In the genomic region with DNA sequence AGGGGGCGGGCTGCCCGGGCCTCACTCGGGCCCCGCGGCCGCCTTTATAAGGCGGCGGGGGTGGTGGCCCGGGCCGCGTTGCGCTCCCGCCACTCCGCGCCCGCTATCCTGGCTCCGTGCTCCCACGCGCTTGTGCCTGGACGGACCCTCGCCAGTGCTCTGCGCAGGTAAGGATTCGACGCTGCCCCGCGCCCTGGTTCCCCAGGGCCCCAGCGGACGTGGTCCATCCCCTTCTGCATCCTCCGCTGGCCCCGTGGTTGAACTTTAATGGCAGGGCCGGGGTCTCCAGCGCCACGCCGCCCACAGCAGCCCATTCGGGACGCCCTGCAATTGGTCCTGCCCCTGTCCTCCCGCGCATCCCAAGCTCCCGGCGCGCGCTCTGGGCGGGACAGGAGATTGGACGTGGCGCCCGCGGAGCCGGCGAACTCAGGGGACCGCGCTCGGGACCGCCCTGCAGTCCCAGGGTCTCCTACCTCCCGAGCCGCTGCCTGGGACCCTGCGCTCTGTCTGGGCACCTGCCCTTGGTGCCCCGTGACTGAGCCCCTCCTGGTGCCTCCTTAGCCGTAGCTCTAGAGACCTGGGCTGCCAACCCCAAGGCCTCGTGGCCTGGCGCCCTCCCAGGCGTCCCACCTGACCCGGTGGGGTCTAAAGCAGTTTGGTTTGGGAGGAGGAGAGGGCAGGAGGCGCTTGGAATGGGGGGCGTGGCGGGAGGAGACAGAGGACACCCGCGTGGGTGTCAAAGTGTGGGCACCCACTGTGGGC, we compare ENCODE assay signal across 8 cellular contexts. TPM values are rescaled to one million over a fixed set of nuclear protein-coding genes. Genes with fewer than 3 reads are reported as not detected.
DNase-seq lines count a peak whose midpoint lies in the region; ATAC-seq, FAIRE-seq and TF ChIP-seq lines count a peak whose summit lies in the region.

A gene (plus strand): TSS at position 73 of the 762 bp plus-strand sequence. CDS start 44,659 bp downstream, outside the sequence.

- peak within 1 kb of the TSS in 1 of 2 experiments; percentile 41; a peak in 1 of 4 replicates for H4K8ac ChIP-seq in IMR-90 (ENCODE audit: low read depth in 2 of 2, low read length in 2 of 2)

- no peak for TF ChIP-seq CTCF in IMR-90 (conservative IDR thresholded peaks at IDR 0.05; ENCODE audit: low read depth, low read length)
- no peak for TF ChIP-seq CTCF in astrocyte of the cerebellum (IDR thresholded peaks at IDR 0.05; ENCODE audit: low read depth, low read length, missing control alignments)

- CTCF ChIA-PET in IMR-90 (lab: Yijun Ruan, JAX) = interaction anchor here (1.7 kb wide), 1 partner anchor 140 kb away, joined by 5 read pairs; no protein-coding TSS in a partner anchor

- peak within 1 kb of the TSS; percentile 58 for H2AK5ac ChIP-seq in IMR-90 (ENCODE audit: low read depth, low read length)

- H4K5ac ChIP-seq in IMR-90 (ENCODE audit: low read depth, low read length) = 0 out of 2 replicates have a peak within 1 kb of the TSS, but pooled peaks have one; percentile 5

- no peak within 1 kb of the TSS for H3K27ac ChIP-seq in IMR-90 (ENCODE audit: insufficient read depth, low read length)
- H3K27ac ChIP-seq in skin epidermis = no peak within 1 kb of the TSS

- DNase-seq in IMR-90 (no peak), astrocyte of the cerebellum (ENCODE audit: low read depth) (no peak), islet precursor cell (peak; percentile 64), GM19240 (ENCODE audit: insufficient read length, low spot score) (no peak), NAMALWA (ENCODE audit: low spot score) (no peak), HTR-8/SVneo (ENCODE audit: insufficient read length, low spot score) (no peak)

- peak within 1 kb of the TSS; percentile 69 for H3K4me2 ChIP-seq in IMR-90 (ENCODE audit: low read depth, low read length)

- peak within 1 kb of the TSS; percentile 83 for H2BK120ac ChIP-seq in IMR-90 (ENCODE audit: low read depth, low read length)

- no peak for ATAC-seq in IMR-90 (ENCODE audit: low read depth)
- no peak for ATAC-seq in GM21367 (IDR thresholded peaks at IDR 0.05; ENCODE audit: unreplicated experiment)

- FAIRE-seq in HTR-8/SVneo (lab: Jason Lieb, UNC) = no peak

- no peaks in the 10 kb centered on the region for H3K36me3 ChIP-seq in IMR-90 (ENCODE audit: control insufficient read depth, insufficient read depth, low read length)

- peak within 1 kb of the TSS; percentile 40 for H3K4me3 ChIP-seq in IMR-90 (ENCODE audit: insufficient read depth, low read depth, low read length)
- H3K4me3 ChIP-seq in astrocyte of the cerebellum (ENCODE audit: low read depth, low read length) = peak within 1 kb of the TSS; percentile 35
- peak within 1 kb of the TSS in 6 of 7 experiments; percentile 12 to 21 (median 18) for H3K4me3 ChIP-seq in skin epidermis

- peaks cover 12% of the 10 kb centered on the region for H3K4me1 ChIP-seq in IMR-90 (ENCODE audit: control insufficient read depth, insufficient read depth, low read length)

- POLR2A ChIA-PET in IMR-90 (lab: Charles Lee; ENCODE audit: unreplicated experiment) = no interaction called here

- H3K9ac ChIP-seq in IMR-90 (ENCODE audit: low read depth, low read length) = peak within 1 kb of the TSS; percentile 32

- peak within 1 kb of the TSS; percentile 64 for H4K91ac ChIP-seq in IMR-90 (ENCODE audit: insufficient read depth, low read depth, low read length)

- no peaks in the 10 kb centered on the region for H3K9me3 ChIP-seq in IMR-90 (ENCODE audit: control insufficient read depth, insufficient read depth, low read length)

- H3K79me1 ChIP-seq in IMR-90 (ENCODE audit: low read depth in 1 of 2, low read length in 2 of 2) = no peaks in the 10 kb centered on the region

- no peak for TF ChIP-seq RAD21 in IMR-90 (IDR thresholded peaks at IDR 0.05; ENCODE audit: low read length)

- H2BK15ac ChIP-seq in IMR-90 (ENCODE audit: low read depth, low read length) = peak within 1 kb of the TSS; percentile 38; the same call in 1 of the 3 replicates

- H3K9me1 ChIP-seq in IMR-90 (ENCODE audit: insufficient read depth, low read length) = peaks cover 11% of the 10 kb centered on the region

- peak within 1 kb of the TSS; percentile 72 for H3K23ac ChIP-seq in IMR-90 (ENCODE audit: low read depth, low read length)

- H2AFZ ChIP-seq in IMR-90 (replicated peaks; ENCODE audit: low read length, poor library complexity) = peak within 1 kb of the TSS; percentile 94

- H2BK20ac ChIP-seq in IMR-90 (ENCODE audit: low read depth, low read length) = peak within 1 kb of the TSS; percentile 65

- no peak within 1 kb of the TSS for H3K56ac ChIP-seq in IMR-90 (ENCODE audit: extremely low read depth, insufficient read depth, low read length)

- peaks cover 15% of the 10 kb centered on the region for H3K27me3 ChIP-seq in IMR-90 (ENCODE audit: control insufficient read depth, insufficient read depth, low read length)

- intact Hi-C loops in IMR-90 (cut with micrococcal nuclease) = loop anchor here (2.0 to 5.0 kb wide), 3 partner anchors 85 to 148 kb away; no protein-coding TSS in a partner anchor

- WGBS in IMR-90 (ENCODE audit: extremely low coverage in 2 of 2, insufficient read length in 1 of 2), 2 experiments = 5% methylated on average over 30 of the region's 67 CpGs; no CpG with 5 or more reads in 1 of the 2 experiments

- in situ Hi-C loops in IMR-90 (cut with MboI; ENCODE audit: low sequenced_read_pairs) = loop anchor here (5.0 kb wide), 1 partner anchor 83 kb away; no protein-coding TSS in a partner anchor
- in situ Hi-C loops in astrocyte of the cerebellum (cut with HindIII; ENCODE audit: low sequenced_read_pairs) = no loop called here

- 0 out of 2 replicates have a peak within 1 kb of the TSS, but pooled peaks have one; percentile 33 for H3K14ac ChIP-seq in IMR-90 (replicated peaks; ENCODE audit: low read depth, low read length)

- no TSS peak for BruUV-seq in IMR-90 (replicated peaks; lab: Mats Ljungman, UMichigan)

- H2AK9ac ChIP-seq in IMR-90 (replicated peaks; ENCODE audit: low read depth, low read length, poor library complexity) = peak within 1 kb of the TSS; percentile 67

- dilution Hi-C loops in IMR-90 (cut with HindIII; ENCODE audit: low sequenced_read_pairs, unreplicated experiment) = no loop called here

- H2BK5ac ChIP-seq in IMR-90 (ENCODE audit: low read depth, low read length, poor library complexity, severe bottlenecking) = no peak within 1 kb of the TSS

- TF ChIP-seq POLR2A in IMR-90 (IDR thresholded peaks at IDR 0.05; ENCODE audit: low read depth, low read length) = no peak

- H4K20me1 ChIP-seq in IMR-90 (ENCODE audit: insufficient read depth, low read length) = 0 out of 2 replicates have a peak, but pooled peaks cover 4% of the 10 kb centered on the region

- no peak within 1 kb of the TSS for H3K18ac ChIP-seq in IMR-90 (ENCODE audit: low read depth, low read length)

- peak within 1 kb of the TSS; percentile 74 for H3K4ac ChIP-seq in IMR-90 (ENCODE audit: low read depth, low read length)

TF ChIP-seq in IMR-90, 13 proteins besides CTCF, POLR2A, EP300 and RAD21:
- TF ChIP-seq BHLHE40 (IDR thresholded peaks at IDR 0.05; ENCODE audit: low read depth, low read length) (no peak), FOS (IDR thresholded peaks at IDR 0.05; ENCODE audit: low read depth, low read length) (no peak), RCOR1 (IDR thresholded peaks at IDR 0.05; ENCODE audit: insufficient replicate concordance, low read length) (no peak), MXI1 (IDR thresholded peaks at IDR 0.05; ENCODE audit: borderline replicate concordance, low read depth, low read length) (no peak), NFE2L2 (IDR thresholded peaks at IDR 0.05; ENCODE audit: low read depth, low read length) (no peak), CEBPB (IDR thresholded peaks at IDR 0.05; ENCODE audit: low read depth, low read length) (no peak), MAFK (IDR thresholded peaks at IDR 0.05; ENCODE audit: low read depth, low read length) (no peak), MAZ (IDR thresholded peaks at IDR 0.05; ENCODE audit: borderline replicate concordance, low read depth, low read length) (no peak), RFX5 (IDR thresholded peaks at IDR 0.05; ENCODE audit: low read depth, low read length) (no peak), SMC3 (IDR thresholded peaks at IDR 0.05; ENCODE audit: low read depth, low read length) (no peak)
- TF ChIP-seq, protein P1, sequence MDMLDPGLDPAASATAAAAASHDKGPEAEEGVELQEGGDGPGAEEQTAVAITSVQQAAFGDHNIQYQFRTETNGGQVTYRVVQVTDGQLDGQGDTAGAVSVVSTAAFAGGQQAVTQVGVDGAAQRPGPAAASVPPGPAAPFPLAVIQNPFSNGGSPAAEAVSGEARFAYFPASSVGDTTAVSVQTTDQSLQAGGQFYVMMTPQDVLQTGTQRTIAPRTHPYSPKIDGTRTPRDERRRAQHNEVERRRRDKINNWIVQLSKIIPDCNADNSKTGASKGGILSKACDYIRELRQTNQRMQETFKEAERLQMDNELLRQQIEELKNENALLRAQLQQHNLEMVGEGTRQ (IDR thresholded peaks at IDR 0.05; ENCODE audit: low read depth, low read length) = no peak

RNA-seq across cellular contexts. Expression of the gene that starts here (rescaled TPM):
- total RNA-seq in IMR-90 (2012; rRNA removed) = 0.54 and 0.56 TPM in 2 replicates
- polyA plus RNA-seq in IMR-90 (2012; rRNA removed) = 2.2 and 2.4 TPM in 2 replicates
- polyA plus RNA-seq in IMR-90 (2012; cell fraction: cytosol; rRNA removed) = 1.4 and 4.4 TPM in 2 replicates
- 1.0 and 2.3 TPM in 2 replicates for polyA plus RNA-seq in IMR-90 (2012; cell fraction: nucleus; rRNA removed; ENCODE audit: low replicate concordance)
